ENCODE assay signal across 8 cellular contexts in the genomic region with DNA sequence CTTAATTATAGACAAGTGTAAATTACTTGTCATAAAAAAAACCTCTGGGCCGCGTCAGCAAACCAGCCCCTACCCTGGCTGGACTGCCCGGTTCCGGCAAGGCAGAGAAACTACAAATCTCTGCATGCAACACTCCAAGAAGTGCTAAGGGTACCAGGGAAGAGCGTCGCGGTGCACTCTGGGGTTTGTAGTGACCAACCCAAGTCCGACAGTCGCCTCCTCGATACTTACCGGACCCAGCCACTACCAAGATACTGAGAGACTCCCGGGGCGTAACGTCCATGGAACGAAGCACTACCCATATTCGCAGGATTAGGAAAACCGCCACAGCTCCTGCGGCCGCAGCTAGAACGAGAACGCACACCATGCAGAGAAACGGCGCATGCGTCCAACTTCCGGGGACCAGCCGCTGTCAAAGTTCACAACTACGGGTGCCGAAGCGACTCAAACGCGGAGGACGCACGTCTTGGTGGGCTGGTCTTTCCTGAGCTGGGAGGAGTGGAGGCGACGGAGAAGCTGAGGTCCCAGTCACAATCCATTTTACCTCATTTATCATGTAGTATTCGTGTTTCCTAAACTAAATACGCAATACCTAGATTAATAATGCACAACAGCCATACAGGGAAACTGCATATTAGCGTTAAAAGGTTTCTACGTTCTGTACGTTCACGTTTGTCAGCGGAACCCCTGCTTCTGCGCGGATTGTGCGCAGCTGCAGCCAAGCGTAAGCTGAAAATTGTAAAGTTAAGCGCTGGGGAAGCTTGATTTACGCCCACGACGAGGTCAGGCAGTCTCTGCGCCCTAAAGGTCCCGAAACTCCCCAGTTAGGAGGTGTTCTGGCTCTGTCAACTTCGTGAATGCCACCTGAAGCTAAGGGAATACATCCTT. TPM values are rescaled to one million over a fixed set of nuclear protein-coding genes. Genes with fewer than 3 reads are reported as not detected.
DNase-seq lines count a peak whose midpoint lies in the region; ATAC-seq, FAIRE-seq and TF ChIP-seq lines count a peak whose summit lies in the region.

A gene with protein sequence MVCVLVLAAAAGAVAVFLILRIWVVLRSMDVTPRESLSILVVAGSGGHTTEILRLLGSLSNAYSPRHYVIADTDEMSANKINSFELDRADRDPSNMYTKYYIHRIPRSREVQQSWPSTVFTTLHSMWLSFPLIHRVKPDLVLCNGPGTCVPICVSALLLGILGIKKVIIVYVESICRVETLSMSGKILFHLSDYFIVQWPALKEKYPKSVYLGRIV (minus strand): TSS at position 420 of the 888 bp plus-strand sequence. CDS start 53 bp downstream, at position 367.

- WGBS in body of pancreas, 2 donors = 0% methylated on average over 40 to 53 of the region's 53 CpGs

- H3K27ac ChIP-seq in body of pancreas = peak within 1 kb of the TSS; percentile 75 to 94 (median 88)

- peak; percentile 96 for ATAC-seq in GM18520 (IDR thresholded peaks at IDR 0.05; ENCODE audit: unreplicated experiment)
- peak; percentile 96 for ATAC-seq in HG03064 (IDR thresholded peaks at IDR 0.05; ENCODE audit: low read depth, unreplicated experiment)
- ATAC-seq in body of pancreas = peak; percentile 96
- peak; percentile 99 for ATAC-seq in sciatic nerve

- peak; percentile 36 to 89 (median 85) for TF ChIP-seq POLR2A in body of pancreas (IDR thresholded peaks at IDR 0.05)

- H3K4me3 ChIP-seq in body of pancreas = peak within 1 kb of the TSS; percentile 47 to 63

- intact Hi-C loops in body of pancreas (cut with DNase I) (no loop called here), sciatic nerve (cut with DNase I) (no loop called here)

- DNase-seq in 8988T (peak; percentile 49), NCI-H2107 (lab: John Stamatoyannopoulos, UW) (peak; percentile 93), body of pancreas (peak; percentile 93 to 96 (median 94)), iPS DF 4.7 (ENCODE audit: extremely low read depth, low spot score) (peak; percentile 84), sciatic nerve (ENCODE audit: low spot score) (peak; percentile 96)

- H3K27me3 ChIP-seq in body of pancreas = no peaks in the 10 kb centered on the region

- no peaks in the 10 kb centered on the region for H3K36me3 ChIP-seq in body of pancreas (replicated peaks in 1 of 2; ENCODE audit: insufficient read depth in 1 of 2, low read depth in 2 of 2)

- peak in 1 of 7 experiments; percentile 4 for TF ChIP-seq CTCF in body of pancreas (IDR thresholded peaks at IDR 0.05)

- no peaks in the 10 kb centered on the region for H3K9me3 ChIP-seq in body of pancreas

- FAIRE-seq in TTC549 (lab: Jason Lieb, UNC) = peak; percentile 47

- H3K4me1 ChIP-seq in body of pancreas = peaks cover 40% of the 10 kb centered on the region

RNA-seq across cellular contexts. Expression of the gene that starts here (rescaled TPM):
- total RNA-seq in body of pancreas = under 1 TPM; 0.78 to 0.99 TPM
- 5.6 TPM for total RNA-seq in sciatic nerve

Comparison
In these comparisons a context has a peak if more than half of its experiments do, and no peak if none do; other contexts are left out.
1. Peak in every context shown above with its lines: DNase-seq, ATAC-seq, H3K4me3 ChIP-seq and H3K27ac ChIP-seq.
2. Peak in DNase-seq, ATAC-seq, H3K4me3 ChIP-seq and H3K27ac ChIP-seq in body of pancreas; RNA of the gene not detected or under 1 TPM.